In genomic region chr11:74877132-74877531, GRCh38 we compare ENCODE assay signal across 11 cellular contexts.
DNase-seq lines count a peak whose midpoint lies in the region; ATAC-seq and TF ChIP-seq lines count a peak whose summit lies in the region.
"Had no signal": no experiment of that assay in that cellular context is flagged by ENCODE, and none has a peak within 500 bp of the region (broad histone marks: within the 10 kb centered on the region; RNA-seq: fewer than 3 reads in every experiment).

No MANE protein-coding gene starts in this region.

- peak; percentile 28 for DNase-seq in stimulated activated CD4-positive, alpha-beta T cell treated with anti-CD3 and anti-CD28 coated beads, Interleukin-4, amount 100 ng/mL, for 24 hours
- no peak for DNase-seq in stimulated activated CD4-positive, alpha-beta T cell treated with anti-CD3 and anti-CD28 coated beads, Interleukin-2, amount 100 ng/mL, for 24 hours
- no peak for DNase-seq in RWPE2 (ENCODE audit: low spot score)
- DNase-seq in foreskin fibroblast = peak; percentile 8 to 40
- DNase-seq in GF-D8 (lab: John Stamatoyannopoulos, UW) = no peak
- DNase-seq in NCI-H510A (lab: John Stamatoyannopoulos, UW) = no peak
- no peak for DNase-seq in NCI-H1105 treated with DMSO at 0.1 percent for 48 hours (lab: John Stamatoyannopoulos, UW)
- DNase-seq: activated CD4-positive, CD25-positive, alpha-beta regulatory T cell treated with anti-CD3 and anti-CD28 coated beads, Interleukin-2, amount 50 U/mL, for 72 hours; NCI-H187; substantia nigra had no signal

- TF ChIP-seq CTCF in RWPE2 (IDR thresholded peaks at IDR 0.05; ENCODE audit: poor library complexity, severe bottlenecking) (peak; percentile 32), foreskin fibroblast (IDR thresholded peaks at IDR 0.05; ENCODE audit: low read depth, low read length) (peak; percentile 51)

- no peaks in the 10 kb centered on the region for H3K4me1 ChIP-seq in RWPE2 (ENCODE audit: insufficient read depth, poor library complexity, severe bottlenecking)

- H3K27ac ChIP-seq in RWPE2 (ENCODE audit: poor library complexity, severe bottlenecking) = no peak overlapping the region

- H3K9me3 ChIP-seq in RWPE2 (ENCODE audit: severe bottlenecking) = no peaks in the 10 kb centered on the region

- H3K4me3 ChIP-seq in RWPE2 (ENCODE audit: severe bottlenecking) = no peak overlapping the region
- H3K4me3 ChIP-seq in foreskin fibroblast (ENCODE audit: low read depth in 1 of 2, low read length in 2 of 2) = no peak overlapping the region

- no peaks in the 10 kb centered on the region for H3K27me3 ChIP-seq in RWPE2 (ENCODE audit: insufficient read depth, poor library complexity, severe bottlenecking)

- 0 out of 2 replicates have a peak, but pooled peaks cover 7% of the 10 kb centered on the region for H3K36me3 ChIP-seq in RWPE2 (ENCODE audit: low read depth)

- no peak for ATAC-seq in RWPE2 (ENCODE audit: low read depth)
- no peak for ATAC-seq in HG03460 (IDR thresholded peaks at IDR 0.05; ENCODE audit: unreplicated experiment)

Comparison
In these comparisons a context has a peak if more than half of its experiments do, and no peak if none do; other contexts are left out.
1. DNase-seq: peak in stimulated activated CD4-positive, alpha-beta T cell treated with anti-CD3 and anti-CD28 coated beads, Interleukin-4, amount 100 ng/mL, for 24 hours (single experiment) and foreskin fibroblast (2 of 2); none in stimulated activated CD4-positive, alpha-beta T cell treated with anti-CD3 and anti-CD28 coated beads, Interleukin-2, amount 100 ng/mL, for 24 hours (0 of 2), RWPE2 (single experiment), GF-D8 (single experiment), NCI-H510A (single experiment) and NCI-H1105 treated with DMSO at 0.1 percent for 48 hours (single experiment).